In the genomic region with DNA sequence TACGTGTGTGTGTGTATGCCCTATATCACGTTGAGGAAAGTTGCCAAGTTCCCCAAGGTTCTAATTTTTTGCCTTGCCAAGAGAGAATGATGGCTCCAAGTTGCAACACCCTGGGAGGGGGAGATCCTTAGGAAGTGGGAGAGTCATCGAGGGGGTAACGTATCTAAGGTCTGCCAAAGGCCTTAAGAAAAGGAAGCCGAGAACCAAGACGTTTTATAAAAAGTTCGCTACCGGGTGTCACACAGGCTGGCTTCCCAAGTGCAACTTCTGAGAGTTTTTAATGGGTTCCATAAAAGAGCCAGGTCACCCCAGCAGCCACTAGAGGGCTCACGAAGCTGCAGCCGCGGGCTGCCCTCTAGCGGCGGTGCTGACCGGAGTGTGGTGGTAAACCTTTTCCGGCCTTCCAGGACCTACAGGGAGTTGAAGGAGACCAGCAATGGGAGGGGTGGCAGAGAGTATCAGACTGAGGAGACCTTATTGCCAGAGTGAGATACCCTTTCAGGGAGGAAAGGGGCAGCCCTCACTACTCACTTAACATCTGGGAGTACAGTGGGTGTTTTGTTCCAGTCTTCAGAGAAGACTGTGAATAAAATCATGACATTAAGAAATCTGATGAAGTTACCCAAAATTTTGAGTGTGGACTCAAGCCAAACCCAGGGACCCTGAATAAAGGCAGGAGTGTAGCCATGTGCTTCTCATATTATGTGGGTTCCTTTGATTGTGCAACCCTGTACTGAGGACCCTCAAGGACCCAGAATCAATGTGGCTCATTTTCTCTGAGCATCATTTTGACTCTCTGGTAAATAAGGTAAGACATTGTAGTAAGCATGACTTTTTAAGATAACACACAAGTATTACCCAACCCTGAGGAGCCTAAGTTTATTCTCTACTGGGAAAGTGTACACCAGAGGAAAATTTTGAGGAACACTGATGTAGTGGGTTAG, we compare ENCODE assay signal across 7 cellular contexts.
DNase-seq lines count a peak whose midpoint lies in the region; ATAC-seq and TF ChIP-seq lines count a peak whose summit lies in the region.

No MANE protein-coding gene starts in this region.

- TF ChIP-seq CTCF in retinal pigment epithelial cell (conservative IDR thresholded peaks at IDR 0.05; ENCODE audit: low read depth, low read length) = peak; percentile 100

- peak overlapping the region; percentile 44 for H3K4me3 ChIP-seq in retinal pigment epithelial cell (ENCODE audit: low read length)

- DNase-seq in NCI-H1694 (lab: John Stamatoyannopoulos, UW) = peak; percentile 76
- peak; percentile 66 to 89 (median 77) for DNase-seq in T-helper 1 cell
- DNase-seq in amniotic stem cell (lab: John Stamatoyannopoulos, UW) = peak; percentile 84
- DNase-seq in hepatic stellate cell (ENCODE audit: low spot score) = peak; percentile 75
- DNase-seq in retinal pigment epithelial cell (ENCODE audit: low read depth) = peak; percentile 66

- ATAC-seq in GM18499 (IDR thresholded peaks at IDR 0.05; ENCODE audit: insufficient read depth, unreplicated experiment) (peak; percentile 46), HG02885 (IDR thresholded peaks at IDR 0.05; ENCODE audit: poor library complexity, unreplicated experiment) (peak; percentile 65)

Comparison
In these comparisons a context has a peak if more than half of its experiments do, and no peak if none do; other contexts are left out.
1. Peak in every context shown above with its lines: DNase-seq, ATAC-seq and H3K4me3 ChIP-seq.